In the genomic region with DNA sequence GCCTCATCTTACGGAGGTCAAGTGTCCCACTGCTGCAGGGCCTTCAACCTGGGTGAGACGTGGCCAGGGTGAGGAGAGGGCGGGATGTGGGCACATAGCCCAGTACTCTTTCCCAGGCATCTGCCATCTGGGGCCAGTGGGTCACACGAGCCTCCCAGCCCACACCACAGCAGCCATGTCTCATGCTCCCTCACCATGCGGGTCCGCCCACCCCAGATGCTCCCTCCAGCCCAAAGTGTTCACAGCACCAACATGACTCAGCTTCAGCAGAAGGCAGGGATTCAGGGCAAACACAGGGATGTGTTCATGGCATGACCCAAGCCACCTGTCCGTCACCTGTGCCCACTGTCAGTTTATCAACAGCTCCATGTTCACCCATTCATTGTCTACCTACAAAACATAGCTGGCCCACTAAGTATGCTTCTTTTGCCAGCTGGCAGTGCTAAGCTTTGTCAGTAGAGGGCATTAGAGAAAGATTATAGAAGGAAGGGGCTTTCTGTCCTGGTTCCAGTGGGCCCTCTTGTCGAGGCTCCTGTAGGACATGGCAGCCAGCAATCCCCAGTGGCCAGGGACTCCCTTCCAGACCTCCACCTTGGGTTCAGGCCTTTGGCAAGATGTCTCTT, we compare ENCODE assay signal across 12 cellular contexts.
DNase-seq lines count a peak whose midpoint lies in the region; ATAC-seq and TF ChIP-seq lines count a peak whose summit lies in the region.
"Had no signal": no experiment of that assay in that cellular context is flagged by ENCODE, and none has a peak within 500 bp of the region (broad histone marks: within the 10 kb centered on the region; RNA-seq: fewer than 3 reads in every experiment).

No MANE protein-coding gene starts in this region.

- H3K4me2 ChIP-seq in OCI-LY7 (ENCODE audit: low read length): no peak overlapping the region
- H3K4me2 ChIP-seq in SK-N-SH: no peak overlapping the region

- CTCF ChIA-PET in OCI-LY7 (lab: Charles Lee; ENCODE audit: unreplicated experiment) (no interaction called here), SK-N-SH (lab: Yijun Ruan, JAX) (no interaction called here)

- no peak overlapping the region for H3K4me3 Mint-ChIP-seq in glutamatergic neuron (ENCODE audit: unreplicated experiment)
- H3K4me3 Mint-ChIP-seq: activated CD8-positive, alpha-beta T cell treated with anti-CD3 and anti-CD28 coated beads, Interleukin-2, amount 10 ng/mL, durations not matched to agents 7 days and 5 days had no signal

- peak overlapping the region; percentile 28 for H3K27ac Mint-ChIP-seq in glutamatergic neuron (ENCODE audit: unreplicated experiment)
- H3K27ac Mint-ChIP-seq: activated CD8-positive, alpha-beta T cell treated with anti-CD3 and anti-CD28 coated beads, Interleukin-2, amount 10 ng/mL, durations not matched to agents 7 days and 5 days had no signal

- H3K79me2 ChIP-seq in OCI-LY7 (ENCODE audit: insufficient read depth, low read depth, low read length) (no peaks in the 10 kb centered on the region), SK-N-SH (ENCODE audit: insufficient read depth) (no peaks in the 10 kb centered on the region)
- H3K79me2 ChIP-seq: parathyroid adenoma had no signal

- peaks cover 26% of the 10 kb centered on the region for H3K4me1 Mint-ChIP-seq in glutamatergic neuron (ENCODE audit: low read depth, unreplicated experiment)

- H3K36me3 ChIP-seq in BE2C (no peaks in the 10 kb centered on the region), H7 (replicated peaks; ENCODE audit: control insufficient read depth, insufficient read depth, low read length) (no peaks in the 10 kb centered on the region), OCI-LY7 (ENCODE audit: insufficient read depth, low read length) (no peaks in the 10 kb centered on the region), SK-N-SH (replicated peaks in 1 of 2; ENCODE audit: control insufficient read depth in 1 of 2, insufficient read depth in 2 of 2, low read length in 1 of 2) (no peaks in the 10 kb centered on the region)
- H3K36me3 ChIP-seq: Peyer's patch had no signal

- 14% methylated on average over 2 of the region's 8 CpGs for WGBS in SK-N-SH (ENCODE audit: low lambda C conversion rate)

- peaks cover 16% of the 10 kb centered on the region for H3K36me3 Mint-ChIP-seq in glutamatergic neuron (ENCODE audit: unreplicated experiment)

- peaks cover 13% of the 10 kb centered on the region; the same call in 1 of the 2 replicates for H3K27me3 ChIP-seq in BE2C
- no peaks in the 10 kb centered on the region for H3K27me3 ChIP-seq in H7 (ENCODE audit: control insufficient read depth, insufficient read depth, low read length)
- H3K27me3 ChIP-seq in SK-N-SH (ENCODE audit: insufficient read depth): peaks cover 28% of the 10 kb centered on the region
- H3K27me3 ChIP-seq: Peyer's patch had no signal

- H3K9ac ChIP-seq in SK-N-SH: no peak overlapping the region
- H3K9ac ChIP-seq: parathyroid adenoma had no signal

- H3K4me3 ChIP-seq in BE2C (ENCODE audit: low read depth, low read length) (no peak overlapping the region), H7 (ENCODE audit: insufficient read depth, low read depth, low read length) (no peak overlapping the region), OCI-LY7 (ENCODE audit: low read depth, low read length, poor library complexity, severe bottlenecking) (no peak overlapping the region), SK-N-SH (ENCODE audit: low read depth in 2 of 2, low read length in 1 of 2) (no peak overlapping the region)
- H3K4me3 ChIP-seq: Peyer's patch had no signal

- no peak for TF ChIP-seq RAD21 in SK-N-SH (IDR thresholded peaks at IDR 0.05; ENCODE audit: low read length)

- no peak overlapping the region for H3K27ac ChIP-seq in OCI-LY7 (ENCODE audit: low read depth, low read length, poor library complexity, severe bottlenecking)
- H3K27ac ChIP-seq in SK-N-SH (ENCODE audit: low read depth in 2 of 2, low read length in 1 of 2): no peak overlapping the region
- H3K27ac ChIP-seq: parathyroid adenoma, Peyer's patch had no signal

- H3K9me3 ChIP-seq in BE2C: no peaks in the 10 kb centered on the region
- H3K9me3 ChIP-seq in OCI-LY7 (ENCODE audit: low read length): no peaks in the 10 kb centered on the region
- H3K9me3 ChIP-seq in SK-N-SH: no peaks in the 10 kb centered on the region
- H3K9me3 ChIP-seq: Peyer's patch had no signal

- H3F3A ChIP-seq in SK-N-SH (replicated peaks; ENCODE audit: insufficient read depth): no peaks in the 10 kb centered on the region

- H3K27me3 Mint-ChIP-seq in glutamatergic neuron (ENCODE audit: unreplicated experiment): peaks cover 12% of the 10 kb centered on the region

- TF ChIP-seq CTCF in BE2C (IDR thresholded peaks at IDR 0.05; ENCODE audit: low read depth, low read length): peak; percentile 20
- peak; percentile 43; the same call in 1 of the 2 replicates for TF ChIP-seq CTCF in OCI-LY7 (conservative IDR thresholded peaks at IDR 0.05; ENCODE audit: low read length)
- TF ChIP-seq CTCF in glutamatergic neuron (IDR thresholded peaks at IDR 0.05; ENCODE audit: partially characterized antibody, unreplicated experiment): no peak
- no peak for TF ChIP-seq CTCF in SK-N-SH (IDR thresholded peaks at IDR 0.05)

- DNase-seq in BE2C (no peak), H7 (peak; percentile 49), OCI-LY7 (ENCODE audit: low spot score) (no peak), glutamatergic neuron (no peak), NCI-H1436 treated with DMSO at 0.1 percent for 48 hours (lab: John Stamatoyannopoulos, UW) (no peak), SK-N-SH (no peak)
- DNase-seq in activated CD4-positive, alpha-beta T cell treated with anti-CD3 and anti-CD28 coated beads, Interleukin-2, amount 50 U/mL, for 1 hour: no peak
- DNase-seq: activated CD8-positive, alpha-beta T cell treated with anti-CD3 and anti-CD28 coated beads, Interleukin-2, amount 10 ng/mL, durations not matched to agents 7 days and 5 days; NCI-H2081; Peyer's patch had no signal

- H4K20me1 ChIP-seq in OCI-LY7 (ENCODE audit: insufficient read depth, low read length) (no peaks in the 10 kb centered on the region), SK-N-SH (ENCODE audit: insufficient read depth) (no peaks in the 10 kb centered on the region)

- peaks cover 15% of the 10 kb centered on the region for H3K9me3 Mint-ChIP-seq in glutamatergic neuron (ENCODE audit: unreplicated experiment)

- TF ChIP-seq EP300 in SK-N-SH (IDR thresholded peaks at IDR 0.05; ENCODE audit: borderline replicate concordance in 1 of 2, low read depth in 1 of 2, low read length in 1 of 2): no peak

- no peak overlapping the region for H2AFZ ChIP-seq in OCI-LY7 (ENCODE audit: low read length)
- H2AFZ ChIP-seq in SK-N-SH (ENCODE audit: low read depth): no peak overlapping the region
- H2AFZ ChIP-seq: parathyroid adenoma had no signal

- ATAC-seq in GM18511 (IDR thresholded peaks at IDR 0.05; ENCODE audit: unreplicated experiment): no peak
- ATAC-seq: activated CD8-positive, alpha-beta T cell treated with anti-CD3 and anti-CD28 coated beads, Interleukin-2, amount 10 ng/mL, durations not matched to agents 7 days and 5 days had no signal

- POLR2A ChIA-PET in OCI-LY7 (lab: Charles Lee) (no interaction called here), SK-N-SH (lab: Yijun Ruan, JAX) (no interaction called here)

- no peaks in the 10 kb centered on the region for H3K9me2 ChIP-seq in OCI-LY7 (ENCODE audit: insufficient read depth, low read length)
- H3K9me2 ChIP-seq in SK-N-SH: no peaks in the 10 kb centered on the region

- BruUV-seq in OCI-LY7 (replicated peaks; lab: Mats Ljungman, UMichigan): no TSS peak

- H3K4me1 ChIP-seq in BE2C (no peaks in the 10 kb centered on the region), OCI-LY7 (ENCODE audit: insufficient read depth, low read length, poor library complexity, severe bottlenecking) (no peaks in the 10 kb centered on the region), SK-N-SH (ENCODE audit: control insufficient read depth in 1 of 2, insufficient read depth in 2 of 2, low read depth in 1 of 2, low read length in 1 of 2) (no peaks in the 10 kb centered on the region)
- H3K4me1 ChIP-seq: parathyroid adenoma had no signal

- intact Hi-C loops in OCI-LY7 (cut with micrococcal nuclease; ENCODE audit: unreplicated experiment): no loop called here

TF ChIP-seq in SK-N-SH, 30 proteins besides CTCF, POLR2A, EP300 and RAD21 (continues in another document):
- TF ChIP-seq TCF12 (IDR thresholded peaks at IDR 0.05) (no peak), FOXM1 (IDR thresholded peaks at IDR 0.05; ENCODE audit: low read depth) (no peak), SMC3 (IDR thresholded peaks at IDR 0.05; ENCODE audit: low read depth, low read length) (no peak), RCOR1 (IDR thresholded peaks at IDR 0.05; ENCODE audit: low read length) (no peak), FOSL2 (IDR thresholded peaks at IDR 0.05; ENCODE audit: borderline replicate concordance, low read depth) (no peak), NRF1 (IDR thresholded peaks at IDR 0.05; ENCODE audit: low read depth, low read length) (no peak), POLR2AphosphoS5 (IDR thresholded peaks at IDR 0.05; ENCODE audit: low read depth, low read length) (no peak), USF1 (IDR thresholded peaks at IDR 0.05; ENCODE audit: borderline replicate concordance, low read depth) (no peak), RFX5 (IDR thresholded peaks at IDR 0.05; ENCODE audit: low read length) (no peak), GATA2 (CRISPR knock-in tag; IDR thresholded peaks at IDR 0.05) (no peak)
- TF ChIP-seq, protein P1, sequence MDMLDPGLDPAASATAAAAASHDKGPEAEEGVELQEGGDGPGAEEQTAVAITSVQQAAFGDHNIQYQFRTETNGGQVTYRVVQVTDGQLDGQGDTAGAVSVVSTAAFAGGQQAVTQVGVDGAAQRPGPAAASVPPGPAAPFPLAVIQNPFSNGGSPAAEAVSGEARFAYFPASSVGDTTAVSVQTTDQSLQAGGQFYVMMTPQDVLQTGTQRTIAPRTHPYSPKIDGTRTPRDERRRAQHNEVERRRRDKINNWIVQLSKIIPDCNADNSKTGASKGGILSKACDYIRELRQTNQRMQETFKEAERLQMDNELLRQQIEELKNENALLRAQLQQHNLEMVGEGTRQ (IDR thresholded peaks at IDR 0.05; ENCODE audit: borderline replicate concordance, low read depth, low read length): no peak

Comparison
In these comparisons a context has a peak if more than half of its experiments do, and no peak if none do; other contexts are left out.
1. CTCF ChIP-seq: peak in BE2C (single experiment) and OCI-LY7 (single experiment); none in glutamatergic neuron (single experiment) and SK-N-SH (single experiment).